In genomic region chr10:24494236-24494635, GRCh38 we compare ENCODE assay signal across 17 cellular contexts.
DNase-seq lines count a peak whose midpoint lies in the region; ATAC-seq and TF ChIP-seq lines count a peak whose summit lies in the region.
"Had no signal": no experiment of that assay in that cellular context is flagged by ENCODE, and none has a peak within 500 bp of the region (broad histone marks: within the 10 kb centered on the region; RNA-seq: fewer than 3 reads in every experiment).

No MANE protein-coding gene starts in this region.

- no peak overlapping the region for H3K4me3 Mint-ChIP-seq in MCF 10A (ENCODE audit: unreplicated experiment)
- no peak overlapping the region for H3K4me3 Mint-ChIP-seq in activated CD8-positive, alpha-beta T cell treated with anti-CD3 and anti-CD28 coated beads for 36 hours
- no peak overlapping the region for H3K4me3 Mint-ChIP-seq in T-helper 2 cell treated with Interferon-gamma antibody and Interleukin-4, amounts not matched to agents 5 μg/mL and 100 μg/mL, for 36 hours
- H3K4me3 Mint-ChIP-seq: IgD-negative memory B cell had no signal

- H3K27ac Mint-ChIP-seq in MCF 10A (ENCODE audit: low read depth, unreplicated experiment), result no peak overlapping the region
- H3K27ac Mint-ChIP-seq in activated CD8-positive, alpha-beta T cell treated with anti-CD3 and anti-CD28 coated beads for 36 hours, result no peak overlapping the region
- no peak overlapping the region for H3K27ac Mint-ChIP-seq in T-helper 2 cell treated with Interferon-gamma antibody and Interleukin-4, amounts not matched to agents 5 μg/mL and 100 μg/mL, for 36 hours
- H3K27ac Mint-ChIP-seq: IgD-negative memory B cell had no signal

- H3K36me3 ChIP-seq in breast epithelium (no peaks in the 10 kb centered on the region), colonic mucosa (no peaks in the 10 kb centered on the region), mucosa of descending colon (ENCODE audit: low read depth) (no peaks in the 10 kb centered on the region)

- no peak overlapping the region for H3K4me3 ChIP-seq in breast epithelium
- no peak overlapping the region for H3K4me3 ChIP-seq in colonic mucosa
- no peak overlapping the region for H3K4me3 ChIP-seq in mucosa of descending colon
- H3K4me3 ChIP-seq: A549 had no signal

- H3K9me3 ChIP-seq in breast epithelium, result no peaks in the 10 kb centered on the region
- no peaks in the 10 kb centered on the region for H3K9me3 ChIP-seq in colonic mucosa
- no peaks in the 10 kb centered on the region for H3K9me3 ChIP-seq in mucosa of descending colon
- H3K9me3 ChIP-seq: A549 had no signal

- no peaks in the 10 kb centered on the region for H3K27me3 Mint-ChIP-seq in MCF 10A (ENCODE audit: insufficient read depth, unreplicated experiment)
- peaks cover 4% of the 10 kb centered on the region for H3K27me3 Mint-ChIP-seq in activated CD8-positive, alpha-beta T cell treated with anti-CD3 and anti-CD28 coated beads for 36 hours
- peaks cover 2% of the 10 kb centered on the region for H3K27me3 Mint-ChIP-seq in T-helper 2 cell treated with Interferon-gamma antibody and Interleukin-4, amounts not matched to agents 5 μg/mL and 100 μg/mL, for 36 hours (ENCODE audit: low read depth)

- CTCF ChIA-PET in MCF 10A (lab: Yijun Ruan, JAX), result interaction anchor here (1.2 to 1.6 kb wide), 3 partner anchors 8 to 25 kb away, joined by 3 to 8 read pairs (median 4); no protein-coding TSS in a partner anchor
- CTCF ChIA-PET in activated CD8-positive, alpha-beta T cell treated with anti-CD3 and anti-CD28 coated beads for 36 hours (lab: Charles Lee), result no interaction called here

- TF ChIP-seq CTCF in breast epithelium (IDR thresholded peaks at IDR 0.05) (no peak), MCF 10A (IDR thresholded peaks at IDR 0.05; ENCODE audit: unreplicated experiment) (no peak), colonic mucosa (IDR thresholded peaks at IDR 0.05) (no peak), mucosa of descending colon (IDR thresholded peaks at IDR 0.05) (no peak)
- TF ChIP-seq CTCF in activated CD8-positive, alpha-beta T cell treated with anti-CD3 and anti-CD28 coated beads for 36 hours (IDR thresholded peaks at IDR 0.05), result no peak

- no peaks in the 10 kb centered on the region for H3K27me3 ChIP-seq in breast epithelium
- no peaks in the 10 kb centered on the region for H3K27me3 ChIP-seq in colonic mucosa

- DNase-seq in breast epithelium (ENCODE audit: low spot score in 2 of 2) (no peak), MCF 10A (ENCODE audit: unreplicated experiment) (no peak), colonic mucosa (peak; percentile 73), mucosa of descending colon (peak in 1 of 3 donors; percentile 73), sciatic nerve (ENCODE audit: low spot score) (no peak), EL (no peak)
- no peak for DNase-seq in activated CD8-positive, alpha-beta T cell treated with anti-CD3 and anti-CD28 coated beads for 36 hours
- no peak for DNase-seq in T-helper 2 cell treated with Interferon-gamma antibody and Interleukin-4, amounts not matched to agents 5 μg/mL and 100 μg/mL, for 36 hours (ENCODE audit: low spot score)
- DNase-seq: C1 segment of cervical spinal cord, Kasumi-1, NCI-H1105 treated with DMSO at 0.1 percent for 48 hours, NCI-H187 treated with DMSO at 0.1 percent for 48 hours, NCI-H345, NCI-H774 had no signal

- H3K27ac ChIP-seq in breast epithelium, result peak overlapping the region; percentile 18 to 77
- H3K27ac ChIP-seq in colonic mucosa, result peak overlapping the region; percentile 70
- H3K27ac ChIP-seq: A549, RWPE1 had no signal

- peak; percentile 93 for ATAC-seq in mucosa of descending colon
- no peak for ATAC-seq in sciatic nerve
- no peak for ATAC-seq in activated CD8-positive, alpha-beta T cell treated with anti-CD3 and anti-CD28 coated beads for 36 hours
- ATAC-seq: A549 had no signal

- no peak for TF ChIP-seq POLR2A in breast epithelium (IDR thresholded peaks at IDR 0.05)

- H3K9ac ChIP-seq in colonic mucosa (ENCODE audit: low read depth in 2 of 2, low read length in 2 of 2), result peak overlapping the region in 1 of 2 donors; percentile 46

- H3K36me3 Mint-ChIP-seq in MCF 10A (ENCODE audit: insufficient read depth, unreplicated experiment), result peaks cover 48% of the 10 kb centered on the region
- no peaks in the 10 kb centered on the region for H3K36me3 Mint-ChIP-seq in activated CD8-positive, alpha-beta T cell treated with anti-CD3 and anti-CD28 coated beads for 36 hours (ENCODE audit: low read depth)
- H3K36me3 Mint-ChIP-seq in T-helper 2 cell treated with Interferon-gamma antibody and Interleukin-4, amounts not matched to agents 5 μg/mL and 100 μg/mL, for 36 hours (ENCODE audit: low read depth), result no peaks in the 10 kb centered on the region

- H3K9me3 Mint-ChIP-seq in MCF 10A (ENCODE audit: unreplicated experiment), result no peaks in the 10 kb centered on the region
- H3K9me3 Mint-ChIP-seq in activated CD8-positive, alpha-beta T cell treated with anti-CD3 and anti-CD28 coated beads for 36 hours, result no peaks in the 10 kb centered on the region
- H3K9me3 Mint-ChIP-seq in T-helper 2 cell treated with Interferon-gamma antibody and Interleukin-4, amounts not matched to agents 5 μg/mL and 100 μg/mL, for 36 hours, result no peaks in the 10 kb centered on the region

- H3K4me1 ChIP-seq in breast epithelium (peaks cover 0 to 6% of the 10 kb centered on the region in 2 donors), colonic mucosa (no peaks in the 10 kb centered on the region), mucosa of descending colon (ENCODE audit: low read depth) (peaks cover 24% of the 10 kb centered on the region)

- peaks cover 15% of the 10 kb centered on the region for H3K4me1 Mint-ChIP-seq in MCF 10A (ENCODE audit: insufficient read depth, unreplicated experiment)
- H3K4me1 Mint-ChIP-seq in activated CD8-positive, alpha-beta T cell treated with anti-CD3 and anti-CD28 coated beads for 36 hours (ENCODE audit: low read depth), result no peaks in the 10 kb centered on the region
- no peaks in the 10 kb centered on the region for H3K4me1 Mint-ChIP-seq in T-helper 2 cell treated with Interferon-gamma antibody and Interleukin-4, amounts not matched to agents 5 μg/mL and 100 μg/mL, for 36 hours (ENCODE audit: low read depth)
- H3K4me1 Mint-ChIP-seq: IgD-negative memory B cell had no signal

- intact Hi-C loops in breast epithelium (cut with DNase I; ENCODE audit: low total_unique reads), result no loop called here
- intact Hi-C loops in MCF 10A (cut with micrococcal nuclease), result no loop called here
- intact Hi-C loops in colonic mucosa (cut with DNase I), result no loop called here
- intact Hi-C loops in mucosa of descending colon (cut with DNase I, micrococcal nuclease), result no loop called here
- intact Hi-C loops in sciatic nerve (cut with DNase I), result no loop called here
- intact Hi-C loops in activated CD8-positive, alpha-beta T cell treated with anti-CD3 and anti-CD28 coated beads for 36 hours (cut with micrococcal nuclease), result no loop called here

- no TSS peak for BruUV-seq in MCF 10A (replicated peaks; lab: Mats Ljungman, UMichigan)

- POLR2A ChIA-PET in MCF 10A (lab: Yijun Ruan, JAX), result no interaction called here
- POLR2A ChIA-PET in activated CD8-positive, alpha-beta T cell treated with anti-CD3 and anti-CD28 coated beads for 36 hours (lab: Charles Lee), result no interaction called here
